Comparison of ENCODE assay signal across 2 cellular contexts in genomic region chr3:9807981-9808344, GRCh38.
TF ChIP-seq lines count a peak whose summit lies in the region.

No MANE protein-coding gene starts in this region.

TF ChIP-seq in GM12878, 131 proteins besides CTCF, POLR2A, EP300 and RAD21:
- TF ChIP-seq POLR2AphosphoS5 (IDR thresholded peaks at IDR 0.05; ENCODE audit: low read length) (0 out of 2 replicates have a peak, but pooled peaks have one; percentile 19), CHD4 (IDR thresholded peaks at IDR 0.05) (no peak)

TF ChIP-seq in HEK293T, 16 proteins besides CTCF, POLR2A, EP300 and RAD21:
- TF ChIP-seq LEF1 (IDR thresholded peaks at IDR 0.05; ENCODE audit: borderline replicate concordance) (no peak), PKNOX1 (IDR thresholded peaks at IDR 0.05) (no peak), ARNT (IDR thresholded peaks at IDR 0.05) (no peak), NFRKB (IDR thresholded peaks at IDR 0.05) (no peak), SUZ12 (IDR thresholded peaks at IDR 0.05) (no peak), HDGF (IDR thresholded peaks at IDR 0.05; ENCODE audit: borderline replicate concordance) (no peak), L3MBTL2 (conservative IDR thresholded peaks at IDR 0.05) (no peak), FOXM1 (IDR thresholded peaks at IDR 0.05; ENCODE audit: borderline replicate concordance) (no peak), FOXA1 (IDR thresholded peaks at IDR 0.05) (no peak), FOXK2 (IDR thresholded peaks at IDR 0.05) (no peak), ZNF384 (IDR thresholded peaks at IDR 0.05) (no peak), TARDBP (IDR thresholded peaks at IDR 0.05) (no peak), ELF4 (IDR thresholded peaks at IDR 0.05) (no peak), BHLHE40 (IDR thresholded peaks at IDR 0.05; ENCODE audit: borderline replicate concordance) (no peak), SP1 (IDR thresholded peaks at IDR 0.05) (no peak), CTBP1 (IDR thresholded peaks at IDR 0.05; ENCODE audit: borderline replicate concordance) (no peak)
TF ChIP-seq in HEK293T: peak in this region for 0.
